Comparison of ENCODE assay signal across 24 cellular contexts in the genomic region with DNA sequence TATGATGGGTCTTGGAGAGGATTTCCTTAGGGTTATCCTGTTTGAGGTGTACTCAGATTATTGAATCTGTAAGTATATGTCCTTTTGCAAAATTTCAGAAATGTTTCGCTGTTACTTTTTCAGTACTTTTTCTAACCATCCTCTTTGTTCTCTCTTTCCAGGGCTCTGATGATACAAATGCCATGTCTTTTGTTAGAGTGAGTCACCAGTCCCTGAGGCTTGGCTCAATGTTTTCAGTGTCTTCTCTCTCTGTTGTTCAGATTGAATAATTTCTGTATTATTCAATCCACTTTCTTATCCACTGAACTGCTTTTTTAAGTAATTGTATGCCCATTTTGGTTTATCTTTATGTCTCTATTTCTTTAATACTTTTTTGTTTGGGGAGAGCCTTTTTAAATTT.
A peak's percentile ranks its signal among the peaks of the same experiment; 100 is the strongest.
DNase-seq lines count a peak whose midpoint lies in the region; ATAC-seq, FAIRE-seq and TF ChIP-seq lines count a peak whose summit lies in the region.
"Had no signal": no experiment of that assay in that cellular context is flagged by ENCODE, and none has a peak within 500 bp of the region (broad histone marks: within the 10 kb centered on the region; RNA-seq: fewer than 3 reads in every experiment).

No MANE protein-coding gene starts in this region.

- TF ChIP-seq CTCF in AG10803 (conservative IDR thresholded peaks at IDR 0.05; ENCODE audit: low read length) (no peak), astrocyte (IDR thresholded peaks at IDR 0.05; ENCODE audit: insufficient read depth, low read depth, low read length) (no peak)

- no peaks in the 10 kb centered on the region for H3K36me3 ChIP-seq in astrocyte (ENCODE audit: insufficient read depth, low read length)

- H3K27ac ChIP-seq in astrocyte (ENCODE audit: low read depth, low read length): no peak overlapping the region

- H4K20me1 ChIP-seq in astrocyte (ENCODE audit: insufficient read depth, low read length): no peaks in the 10 kb centered on the region

- H3K79me2 ChIP-seq in astrocyte (ENCODE audit: insufficient read depth, low read length): no peaks in the 10 kb centered on the region

- peak; percentile 28 for DNase-seq in AG10803 (ENCODE audit: low read depth)
- no peak for DNase-seq in H54 (ENCODE audit: insufficient read length, low spot score)
- DNase-seq in astrocyte (ENCODE audit: low read depth): peak; percentile 22
- peak; percentile 19 for DNase-seq in kidney tubule cell (ENCODE audit: low spot score)
- DNase-seq in HT-29 (ENCODE audit: low spot score): no peak
- DNase-seq in stimulated activated CD8-positive, alpha-beta memory T cell treated with anti-CD3 and anti-CD28 coated beads, Interleukin-4, amount 100 ng/mL, for 48 hours: no peak
- DNase-seq: 8988T; Caco-2; CD4-positive, CD25-positive, alpha-beta regulatory T cell; DND-41; H7; KG1; MV-4-11; NCI-H1105 treated with DMSO at 0.1 percent for 48 hours; NCI-H1694 treated with DMSO at 0.1 percent for 48 hours; NCI-H446; NCI-H526; OCI-M1; Right ventricle myocardium superior had no signal

- no peak for TF ChIP-seq POLR2A in H54 (IDR thresholded peaks at IDR 0.05; ENCODE audit: low read depth, low read length)

- no peak overlapping the region for H3K27ac Mint-ChIP-seq in astrocyte (ENCODE audit: unreplicated experiment)
- H3K27ac Mint-ChIP-seq: CD4-positive, CD25-positive, alpha-beta regulatory T cell had no signal

- H3K9me3 ChIP-seq in astrocyte (ENCODE audit: insufficient read depth, low read depth, low read length): no peaks in the 10 kb centered on the region
- H3K9me3 ChIP-seq: Caco-2 had no signal

- H3K27me3 Mint-ChIP-seq in astrocyte (ENCODE audit: low read depth, unreplicated experiment): no peaks in the 10 kb centered on the region
- H3K27me3 Mint-ChIP-seq: CD4-positive, CD25-positive, alpha-beta regulatory T cell had no signal

- FAIRE-seq in H54 (lab: Jason Lieb, UNC) (peak; percentile 78), astrocyte (lab: Jason Lieb, UNC) (peak; percentile 20)
- FAIRE-seq: G401.6, GM18507, GM19239 had no signal

- no peaks in the 10 kb centered on the region for H3K9me3 Mint-ChIP-seq in astrocyte (ENCODE audit: unreplicated experiment)

- H3K4me2 ChIP-seq in astrocyte (ENCODE audit: low read length): no peak overlapping the region

- no peaks in the 10 kb centered on the region for H3K36me3 Mint-ChIP-seq in astrocyte (ENCODE audit: low read depth, unreplicated experiment)
- H3K36me3 Mint-ChIP-seq: CD4-positive, CD25-positive, alpha-beta regulatory T cell had no signal

- H3K4me1 ChIP-seq in astrocyte (ENCODE audit: insufficient read depth, low read length): no peaks in the 10 kb centered on the region
- H3K4me1 ChIP-seq: Caco-2 had no signal

- no peak overlapping the region for H3K9ac ChIP-seq in astrocyte (ENCODE audit: low read length)

- peaks cover 7% of the 10 kb centered on the region for H3K4me1 Mint-ChIP-seq in astrocyte (ENCODE audit: low read depth, unreplicated experiment)
- H3K4me1 Mint-ChIP-seq: CD4-positive, CD25-positive, alpha-beta regulatory T cell had no signal

- no peak overlapping the region for H3K4me3 Mint-ChIP-seq in astrocyte (ENCODE audit: unreplicated experiment)
- H3K4me3 Mint-ChIP-seq: CD4-positive, CD25-positive, alpha-beta regulatory T cell had no signal

- H3K4me3 ChIP-seq in AG10803 (ENCODE audit: low read length) (no peak overlapping the region), astrocyte (ENCODE audit: insufficient read depth, low read depth, low read length) (no peak overlapping the region)

- H2AFZ ChIP-seq in astrocyte (ENCODE audit: low read depth, low read length): no peak overlapping the region

- no peaks in the 10 kb centered on the region for H3K27me3 ChIP-seq in astrocyte (ENCODE audit: insufficient read depth, low read length)

- no peak for ATAC-seq in HG02981 (IDR thresholded peaks at IDR 0.05; ENCODE audit: unreplicated experiment)
- ATAC-seq in GM21717 (IDR thresholded peaks at IDR 0.05; ENCODE audit: unreplicated experiment): no peak

Comparison
In these comparisons a context has a peak if more than half of its experiments do, and no peak if none do; other contexts are left out.
1. DNase-seq: peak in AG10803 (single experiment), astrocyte (single experiment) and kidney tubule cell (single experiment); none in H54 (single experiment), HT-29 (single experiment) and stimulated activated CD8-positive, alpha-beta memory T cell treated with anti-CD3 and anti-CD28 coated beads, Interleukin-4, amount 100 ng/mL, for 48 hours (single experiment).